In the genomic region with DNA sequence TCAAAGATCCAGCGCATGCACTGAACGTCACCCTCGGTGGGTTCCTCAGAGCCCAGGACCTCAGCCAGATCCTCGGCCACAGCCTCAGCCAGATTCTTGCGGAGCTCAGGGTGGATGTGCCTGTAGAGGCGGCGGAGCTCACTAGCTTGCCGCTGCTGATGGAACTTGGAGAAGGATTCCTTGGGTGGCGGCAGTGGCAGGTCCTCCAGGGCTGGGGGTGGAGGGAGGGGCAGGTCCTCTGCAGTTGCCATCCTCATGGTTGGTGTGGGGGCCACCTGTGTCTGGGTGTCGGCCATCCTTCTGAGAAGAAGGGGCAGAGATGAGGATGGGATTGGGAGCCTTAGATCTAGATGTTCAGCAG, we compare ENCODE assay signal across 16 cellular contexts. TPM values are rescaled to one million over a fixed set of nuclear protein-coding genes. Genes with fewer than 3 reads are reported as not detected.
"Had no signal": no experiment of that assay in that cellular context is flagged by ENCODE, and none has a peak within 500 bp of the region (broad histone marks: within the 10 kb centered on the region; RNA-seq: fewer than 3 reads in every experiment).

No MANE protein-coding gene starts in this region.

- H3K4me3 ChIP-seq: dorsolateral prefrontal cortex, spleen, stomach, thoracic aorta, transverse colon had no signal

- H3K27me3 Mint-ChIP-seq: naive thymus-derived CD4-positive, alpha-beta T cell had no signal

- DNase-seq: cortex of kidney, kidney, spleen had no signal

- H3K4me3 Mint-ChIP-seq: naive thymus-derived CD4-positive, alpha-beta T cell; nephron progenitor cell had no signal

- H3K27me3 ChIP-seq: dorsolateral prefrontal cortex, stomach, transverse colon had no signal

- H3K9me3 ChIP-seq: spleen, stomach, thoracic aorta, transverse colon had no signal

- H3K27ac ChIP-seq: spleen, stomach, thoracic aorta, transverse colon had no signal

- H3K36me3 Mint-ChIP-seq: immature natural killer cell; naive thymus-derived CD4-positive, alpha-beta T cell had no signal

- H3K9me3 Mint-ChIP-seq: immature natural killer cell; naive thymus-derived CD4-positive, alpha-beta T cell; nephron progenitor cell had no signal

- H3K4me1 ChIP-seq: transverse colon had no signal

- H3K36me3 ChIP-seq: spleen, stomach, thoracic aorta, transverse colon had no signal

RNA-seq across cellular contexts. Expression of a gene that starts 3.3 kb away (rescaled TPM):
- total RNA-seq: esophagus mucosa, fibroblast of lung, frontal cortex, liver, lung microvascular endothelial cell, osteocyte had no signal
- polyA plus RNA-seq: naive thymus-derived CD4-positive, alpha-beta T cell had no signal
